ENCODE assay signal across 19 cellular contexts in the genomic region with DNA sequence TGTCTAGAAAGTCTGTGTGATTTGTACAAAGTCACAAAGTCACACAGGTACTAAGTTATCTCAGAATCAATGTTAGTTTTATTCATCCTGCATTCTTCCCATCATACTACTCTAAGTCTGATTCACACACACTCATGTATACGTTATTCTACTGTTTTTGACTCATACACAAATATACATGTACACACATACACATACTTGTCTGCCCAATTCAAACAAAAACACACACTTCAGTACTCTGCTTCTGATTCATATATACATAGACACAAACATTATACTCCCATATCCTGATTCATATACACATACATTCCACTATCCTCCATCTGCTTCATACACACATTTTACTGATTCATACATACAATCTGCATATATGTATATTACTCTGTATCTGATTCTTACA.
DNase-seq lines count a peak whose midpoint lies in the region; ATAC-seq, FAIRE-seq and TF ChIP-seq lines count a peak whose summit lies in the region.
"Had no signal": no experiment of that assay in that cellular context is flagged by ENCODE, and none has a peak within 500 bp of the region (broad histone marks: within the 10 kb centered on the region; RNA-seq: fewer than 3 reads in every experiment).

No MANE protein-coding gene starts in this region.

- no peak overlapping the region for H3K4me3 Mint-ChIP-seq in activated CD8-positive, alpha-beta memory T cell treated with anti-CD3 and anti-CD28 coated beads, Interleukin-2, amount 10 ng/mL, durations not matched to agents 7 days and 5 days
- H3K4me3 Mint-ChIP-seq in astrocyte (ENCODE audit: unreplicated experiment) = no peak overlapping the region
- no peak overlapping the region for H3K4me3 Mint-ChIP-seq in stimulated activated effector memory CD8-positive, alpha-beta T cell treated with anti-CD3 and anti-CD28 coated beads, Interleukin-12 subunit alpha, Interleukin-12 subunit beta, amount 100 ng/mL, for 72 hours
- H3K4me3 Mint-ChIP-seq: activated CD4-positive, alpha-beta T cell treated with anti-CD3 and anti-CD28 coated beads, Interleukin-2, amount 10 ng/mL, durations not matched to agents 24 days and 14 days had no signal

- ATAC-seq in activated CD8-positive, alpha-beta memory T cell treated with anti-CD3 and anti-CD28 coated beads, Interleukin-2, amount 10 ng/mL, durations not matched to agents 7 days and 5 days = no peak
- peak; percentile 86 for ATAC-seq in stimulated activated effector memory CD8-positive, alpha-beta T cell treated with anti-CD3 and anti-CD28 coated beads, Interleukin-12 subunit alpha, Interleukin-12 subunit beta, amount 100 ng/mL, for 72 hours
- ATAC-seq: left lung had no signal

- no peak overlapping the region for H3K4me2 ChIP-seq in astrocyte (ENCODE audit: low read length)
- H3K4me2 ChIP-seq: SK-N-SH had no signal

- peaks cover 31% of the 10 kb centered on the region for H3K36me3 Mint-ChIP-seq in activated CD8-positive, alpha-beta memory T cell treated with anti-CD3 and anti-CD28 coated beads, Interleukin-2, amount 10 ng/mL, durations not matched to agents 7 days and 5 days
- peaks cover 6% of the 10 kb centered on the region for H3K36me3 Mint-ChIP-seq in astrocyte (ENCODE audit: low read depth, unreplicated experiment)
- H3K36me3 Mint-ChIP-seq in stimulated activated effector memory CD8-positive, alpha-beta T cell treated with anti-CD3 and anti-CD28 coated beads, Interleukin-12 subunit alpha, Interleukin-12 subunit beta, amount 100 ng/mL, for 72 hours = peaks cover 13% of the 10 kb centered on the region

- TF ChIP-seq CTCF in astrocyte (IDR thresholded peaks at IDR 0.05; ENCODE audit: insufficient read depth, low read depth, low read length) = no peak

- no peaks in the 10 kb centered on the region for H3K27me3 ChIP-seq in astrocyte (ENCODE audit: insufficient read depth, low read length)
- H3K27me3 ChIP-seq in small intestine (ENCODE audit: control insufficient read depth in 2 of 2, insufficient read depth in 2 of 2, low read length in 2 of 2) = no peaks in the 10 kb centered on the region
- H3K27me3 ChIP-seq: adrenal gland, dorsolateral prefrontal cortex, left lung, spleen, suprapubic skin had no signal

- no peaks in the 10 kb centered on the region for H3K36me3 ChIP-seq in astrocyte (ENCODE audit: insufficient read depth, low read length)
- no peaks in the 10 kb centered on the region for H3K36me3 ChIP-seq in small intestine (ENCODE audit: control insufficient read depth in 2 of 2, insufficient read depth in 2 of 2, low read length in 2 of 2)
- H3K36me3 ChIP-seq: adrenal gland, left lung, spleen, suprapubic skin had no signal

- peaks cover 6% of the 10 kb centered on the region for H3K4me1 ChIP-seq in astrocyte (ENCODE audit: insufficient read depth, low read length)
- H3K4me1 ChIP-seq in small intestine (ENCODE audit: control insufficient read depth in 2 of 2, insufficient read depth in 1 of 2, low read depth in 1 of 2, low read length in 1 of 2) = peaks cover 0 to 3% of the 10 kb centered on the region in 2 donors

- peaks cover 76% of the 10 kb centered on the region for H3K79me2 ChIP-seq in astrocyte (ENCODE audit: insufficient read depth, low read length)

- peaks cover 31% of the 10 kb centered on the region for H4K20me1 ChIP-seq in astrocyte (ENCODE audit: insufficient read depth, low read length)

- H2AFZ ChIP-seq in astrocyte (ENCODE audit: low read depth, low read length) = no peak overlapping the region

- no peak overlapping the region for H3K27ac ChIP-seq in astrocyte (ENCODE audit: low read depth, low read length)
- H3K27ac ChIP-seq in small intestine (ENCODE audit: low read depth in 1 of 2, low read length in 1 of 2) = no peak overlapping the region
- H3K27ac ChIP-seq: HL-60, left lung, suprapubic skin had no signal

- no peak for DNase-seq in activated CD8-positive, alpha-beta memory T cell treated with anti-CD3 and anti-CD28 coated beads, Interleukin-2, amount 10 ng/mL, durations not matched to agents 7 days and 5 days
- DNase-seq in activated CD8-positive, alpha-beta memory T cell treated with anti-CD3 and anti-CD28 coated beads, Interleukin-2, amount 50 U/mL, for 48 hours = no peak
- no peak for DNase-seq in H54 (ENCODE audit: insufficient read length, low spot score)
- no peak for DNase-seq in astrocyte (ENCODE audit: low read depth)
- DNase-seq in stimulated activated effector memory CD8-positive, alpha-beta T cell treated with anti-CD3 and anti-CD28 coated beads, Interleukin-12 subunit alpha, Interleukin-12 subunit beta, amount 100 ng/mL, for 72 hours (ENCODE audit: low spot score in 2 of 2) = no peak
- DNase-seq in NCI-H2227 (lab: John Stamatoyannopoulos, UW; ENCODE audit: unreplicated experiment) = no peak
- DNase-seq in epidermal melanocyte (ENCODE audit: insufficient read length, low spot score) = no peak
- DNase-seq in small intestine = no peak
- DNase-seq: activated CD4-positive, alpha-beta T cell treated with anti-CD3 and anti-CD28 coated beads, Interleukin-2, amount 10 ng/mL, durations not matched to agents 24 days and 14 days; adrenal gland; dorsolateral prefrontal cortex; left lung; NCI-H1694 treated with DMSO at 0.1 percent for 48 hours; RPMI8226; SK-N-SH; spleen; stimulated activated CD4-positive, alpha-beta T cell treated with anti-CD3 and anti-CD28 coated beads, Interleukin-4, amount 100 ng/mL, for 4 hours had no signal

- H3K27me3 Mint-ChIP-seq in activated CD8-positive, alpha-beta memory T cell treated with anti-CD3 and anti-CD28 coated beads, Interleukin-2, amount 10 ng/mL, durations not matched to agents 7 days and 5 days = no peaks in the 10 kb centered on the region
- no peaks in the 10 kb centered on the region for H3K27me3 Mint-ChIP-seq in astrocyte (ENCODE audit: low read depth, unreplicated experiment)
- H3K27me3 Mint-ChIP-seq: activated CD4-positive, alpha-beta T cell treated with anti-CD3 and anti-CD28 coated beads, Interleukin-2, amount 10 ng/mL, durations not matched to agents 24 days and 14 days had no signal

- no peak overlapping the region for H3K4me3 ChIP-seq in astrocyte (ENCODE audit: insufficient read depth, low read depth, low read length)
- H3K4me3 ChIP-seq in small intestine (ENCODE audit: low read depth in 1 of 2, low read length in 2 of 2) = no peak overlapping the region
- H3K4me3 ChIP-seq: adrenal gland, dorsolateral prefrontal cortex, left lung, spleen, suprapubic skin had no signal

- H3K9me3 Mint-ChIP-seq in activated CD8-positive, alpha-beta memory T cell treated with anti-CD3 and anti-CD28 coated beads, Interleukin-2, amount 10 ng/mL, durations not matched to agents 7 days and 5 days (ENCODE audit: low read depth) = no peaks in the 10 kb centered on the region
- no peaks in the 10 kb centered on the region for H3K9me3 Mint-ChIP-seq in astrocyte (ENCODE audit: unreplicated experiment)
- no peaks in the 10 kb centered on the region for H3K9me3 Mint-ChIP-seq in stimulated activated effector memory CD8-positive, alpha-beta T cell treated with anti-CD3 and anti-CD28 coated beads, Interleukin-12 subunit alpha, Interleukin-12 subunit beta, amount 100 ng/mL, for 72 hours

- peaks cover 72% of the 10 kb centered on the region for H3K4me1 Mint-ChIP-seq in activated CD8-positive, alpha-beta memory T cell treated with anti-CD3 and anti-CD28 coated beads, Interleukin-2, amount 10 ng/mL, durations not matched to agents 7 days and 5 days
- peaks cover 40% of the 10 kb centered on the region for H3K4me1 Mint-ChIP-seq in astrocyte (ENCODE audit: low read depth, unreplicated experiment)
- peaks cover 69% of the 10 kb centered on the region for H3K4me1 Mint-ChIP-seq in stimulated activated effector memory CD8-positive, alpha-beta T cell treated with anti-CD3 and anti-CD28 coated beads, Interleukin-12 subunit alpha, Interleukin-12 subunit beta, amount 100 ng/mL, for 72 hours

- WGBS in small intestine, 3 donors = 75 to 92% (median 83%) methylated on average over 1 of the region's 1 CpG

- H3K9me3 ChIP-seq in astrocyte (ENCODE audit: insufficient read depth, low read depth, low read length) (no peaks in the 10 kb centered on the region), small intestine (ENCODE audit: control insufficient read depth, low read depth) (no peaks in the 10 kb centered on the region)
- H3K9me3 ChIP-seq: adrenal gland, left lung, SK-N-SH, spleen, suprapubic skin had no signal

- H3K9ac ChIP-seq in astrocyte (ENCODE audit: low read length) = no peak overlapping the region
- H3K9ac ChIP-seq: SK-N-SH had no signal

- peak; percentile 87 for FAIRE-seq in H54 (lab: Jason Lieb, UNC)
- peak; percentile 26 for FAIRE-seq in astrocyte (lab: Jason Lieb, UNC)
- no peak for FAIRE-seq in small intestine (lab: Jason Lieb, UNC)

- H3K27ac Mint-ChIP-seq in activated CD8-positive, alpha-beta memory T cell treated with anti-CD3 and anti-CD28 coated beads, Interleukin-2, amount 10 ng/mL, durations not matched to agents 7 days and 5 days = peak overlapping the region; percentile 4
- H3K27ac Mint-ChIP-seq in astrocyte (ENCODE audit: unreplicated experiment) = no peak overlapping the region
- H3K27ac Mint-ChIP-seq in stimulated activated effector memory CD8-positive, alpha-beta T cell treated with anti-CD3 and anti-CD28 coated beads, Interleukin-12 subunit alpha, Interleukin-12 subunit beta, amount 100 ng/mL, for 72 hours = no peak overlapping the region
- H3K27ac Mint-ChIP-seq: activated CD4-positive, alpha-beta T cell treated with anti-CD3 and anti-CD28 coated beads, Interleukin-2, amount 10 ng/mL, durations not matched to agents 24 days and 14 days had no signal

- TF ChIP-seq POLR2A in H54 (IDR thresholded peaks at IDR 0.05; ENCODE audit: low read depth, low read length) = no peak

- CTCF ChIA-PET in activated CD8-positive, alpha-beta memory T cell treated with anti-CD3 and anti-CD28 coated beads, Interleukin-2, amount 10 ng/mL, durations not matched to agents 7 days and 5 days (lab: Charles Lee) = no interaction called here
